Comparison of ENCODE assay signal across 25 cellular contexts in genomic region chr3:39222939-39223338, GRCh38. TPM values are rescaled to one million over a fixed set of nuclear protein-coding genes. Genes with fewer than 3 reads are reported as not detected.
"Had no signal": no experiment of that assay in that cellular context is flagged by ENCODE, and none has a peak within 500 bp of the region (broad histone marks: within the 10 kb centered on the region; RNA-seq: fewer than 3 reads in every experiment).

No MANE protein-coding gene starts in this region.

- FAIRE-seq: RCC 7860 had no signal

- H3K36me3 ChIP-seq: SJSA1 had no signal

- H3K9me3 ChIP-seq: SJSA1 had no signal

- DNase-seq: KBM-7, MV-4-11, NCI-H1048, NCI-H1105, NCI-H1417, NCI-H1436 treated with DMSO at 0.1 percent for 48 hours, NCI-H1694 treated with DMSO at 0.1 percent for 48 hours, NCI-H1930, NCI-H2081, NCI-H2107, NCI-H2227 treated with DMSO at 0.1 percent for 48 hours, NCI-H446, NCI-H510A, NCI-H524 treated with DMSO at 0.1 percent for 48 hours, NCI-H69, NCI-H774, Right ventricle myocardium superior, RPMI8226, SIG-M5 had no signal

- H3K4me1 ChIP-seq: SJSA1 had no signal

- H3K4me3 ChIP-seq: SJSA1, SK-N-MC had no signal

- H3K27ac ChIP-seq: SJSA1, SK-N-MC had no signal

- H3K27me3 ChIP-seq: SJSA1 had no signal

RNA-seq across cellular contexts. Expression of gene XIRP1, which starts 30.5 kb away (rescaled TPM):
- total RNA-seq: HT-29, MCF 10A had no signal

RNA-seq across cellular contexts. Expression of gene CX3CR1, which starts 56.9 kb away (rescaled TPM):
- total RNA-seq: HT-29, LHCN-M2, MCF 10A, SJSA1 had no signal
